In genomic region chr1:29236743-29236992, GRCh38 we compare ENCODE assay signal across 8 cellular contexts. TPM values are rescaled to one million over a fixed set of nuclear protein-coding genes. Genes with fewer than 3 reads are reported as not detected.
A peak's percentile ranks its signal among the peaks of the same experiment; 100 is the strongest.
DNase-seq lines count a peak whose midpoint lies in the region; ATAC-seq and TF ChIP-seq lines count a peak whose summit lies in the region.

No MANE protein-coding gene starts in this region.

- peaks cover 0 to 28% of the 10 kb centered on the region in 2 donors for H3K4me1 ChIP-seq in left lung
- H3K4me1 ChIP-seq in testis: peaks cover 13% of the 10 kb centered on the region

- H3K9me3 ChIP-seq in left lung: no peaks in the 10 kb centered on the region
- H3K9me3 ChIP-seq in testis: no peaks in the 10 kb centered on the region

- DNase-seq in activated CD4-positive, alpha-beta T cell treated with anti-CD3 and anti-CD28 coated beads for 36 hours: no peak
- no peak for DNase-seq in activated CD4-positive, alpha-beta T cell treated with anti-CD3 and anti-CD28 coated beads for 48 hours
- DNase-seq in activated T-helper 2 cell treated with anti-CD3 and anti-CD28 coated beads, Interferon-gamma antibody, Interleukin-2, Interleukin-4, amounts not matched to agents 10 μg/mL and 5 μg/mL and 100 μg/mL, durations not matched to agents 14 hours and 24 hours and 36 hours (ENCODE audit: low spot score): no peak
- DNase-seq in left lung (no peak), testis (no peak), SKM-1 (lab: John Stamatoyannopoulos, UW; ENCODE audit: unreplicated experiment) (no peak), NCI-H748 treated with DMSO at 0.1 percent for 48 hours (lab: John Stamatoyannopoulos, UW) (no peak)

- H3K4me3 Mint-ChIP-seq in activated CD4-positive, alpha-beta T cell treated with anti-CD3 and anti-CD28 coated beads for 36 hours: peak overlapping the region; percentile 63
- H3K4me3 Mint-ChIP-seq in activated T-helper 2 cell treated with anti-CD3 and anti-CD28 coated beads, Interferon-gamma antibody, Interleukin-2, Interleukin-4, amounts not matched to agents 10 μg/mL and 5 μg/mL and 100 μg/mL, durations not matched to agents 14 hours and 24 hours and 36 hours (ENCODE audit: low read depth): peak overlapping the region; percentile 76

- no peak overlapping the region for H3K27ac Mint-ChIP-seq in activated CD4-positive, alpha-beta T cell treated with anti-CD3 and anti-CD28 coated beads for 36 hours
- peak overlapping the region; percentile 2 for H3K27ac Mint-ChIP-seq in activated T-helper 2 cell treated with anti-CD3 and anti-CD28 coated beads, Interferon-gamma antibody, Interleukin-2, Interleukin-4, amounts not matched to agents 10 μg/mL and 5 μg/mL and 100 μg/mL, durations not matched to agents 14 hours and 24 hours and 36 hours

- H3K4me1 Mint-ChIP-seq in activated CD4-positive, alpha-beta T cell treated with anti-CD3 and anti-CD28 coated beads for 36 hours: peaks cover 12% of the 10 kb centered on the region
- peaks cover 12% of the 10 kb centered on the region for H3K4me1 Mint-ChIP-seq in activated T-helper 2 cell treated with anti-CD3 and anti-CD28 coated beads, Interferon-gamma antibody, Interleukin-2, Interleukin-4, amounts not matched to agents 10 μg/mL and 5 μg/mL and 100 μg/mL, durations not matched to agents 14 hours and 24 hours and 36 hours (ENCODE audit: low read depth)

- H3K27me3 Mint-ChIP-seq in activated CD4-positive, alpha-beta T cell treated with anti-CD3 and anti-CD28 coated beads for 36 hours: peaks cover 49% of the 10 kb centered on the region
- peaks cover 57% of the 10 kb centered on the region for H3K27me3 Mint-ChIP-seq in activated T-helper 2 cell treated with anti-CD3 and anti-CD28 coated beads, Interferon-gamma antibody, Interleukin-2, Interleukin-4, amounts not matched to agents 10 μg/mL and 5 μg/mL and 100 μg/mL, durations not matched to agents 14 hours and 24 hours and 36 hours (ENCODE audit: low read depth)

- H3K4me3 ChIP-seq in left lung (peak overlapping the region; percentile 52 to 55), testis (peak overlapping the region; percentile 62 to 65)

- POLR2A ChIA-PET in activated CD4-positive, alpha-beta T cell treated with anti-CD3 and anti-CD28 coated beads for 36 hours (lab: Charles Lee): no interaction called here

- intact Hi-C loops in activated CD4-positive, alpha-beta T cell treated with anti-CD3 and anti-CD28 coated beads for 36 hours (cut with DNase I, micrococcal nuclease): loop anchor here (1.0 to 10.0 kb wide), 12 partner anchors 23 to 1828 kb away; partner anchors contain the start of gene PUM1 (in 1 of the 2)
- intact Hi-C loops in activated T-helper 2 cell treated with anti-CD3 and anti-CD28 coated beads, Interferon-gamma antibody, Interleukin-2, Interleukin-4, amounts not matched to agents 10 μg/mL and 5 μg/mL and 100 μg/mL, durations not matched to agents 14 hours and 24 hours and 36 hours (cut with micrococcal nuclease): loop anchor here (2.0 to 10.0 kb wide), 3 partner anchors 471 to 1478 kb away; no protein-coding TSS in a partner anchor
- intact Hi-C loops in left lung (cut with DNase I): no loop called here
- intact Hi-C loops in testis (cut with DNase I; ENCODE audit: low total_unique reads): no loop called here

- H3K27ac ChIP-seq in left lung (peak overlapping the region; percentile 63 to 65), testis (no peak overlapping the region)

- 0 to 1% methylated on average over 19 to 21 of the region's 21 CpGs for WGBS in testis, 2 donors

- H3K36me3 Mint-ChIP-seq in activated CD4-positive, alpha-beta T cell treated with anti-CD3 and anti-CD28 coated beads for 36 hours (ENCODE audit: low read depth): no peaks in the 10 kb centered on the region
- H3K36me3 Mint-ChIP-seq in activated T-helper 2 cell treated with anti-CD3 and anti-CD28 coated beads, Interferon-gamma antibody, Interleukin-2, Interleukin-4, amounts not matched to agents 10 μg/mL and 5 μg/mL and 100 μg/mL, durations not matched to agents 14 hours and 24 hours and 36 hours (ENCODE audit: low read depth): no peaks in the 10 kb centered on the region

- no peaks in the 10 kb centered on the region for H3K36me3 ChIP-seq in left lung
- H3K36me3 ChIP-seq in testis (ENCODE audit: low read depth, missing control alignments): no peaks in the 10 kb centered on the region

- CTCF ChIA-PET in activated CD4-positive, alpha-beta T cell treated with anti-CD3 and anti-CD28 coated beads for 36 hours (lab: Charles Lee): interaction anchor here (0.7 to 1.3 kb wide), 3 partner anchors 10 to 54 kb away, joined by 3 read pairs; no protein-coding TSS in a partner anchor

- no peak for ATAC-seq in activated CD4-positive, alpha-beta T cell treated with anti-CD3 and anti-CD28 coated beads for 36 hours
- no peak for ATAC-seq in left lung
- ATAC-seq in GM18861 (IDR thresholded peaks at IDR 0.05; ENCODE audit: unreplicated experiment): no peak

- TF ChIP-seq POLR2A in testis (IDR thresholded peaks at IDR 0.05): no peak

- H3K9me3 Mint-ChIP-seq in activated CD4-positive, alpha-beta T cell treated with anti-CD3 and anti-CD28 coated beads for 36 hours (ENCODE audit: low read depth): no peaks in the 10 kb centered on the region
- H3K9me3 Mint-ChIP-seq in activated T-helper 2 cell treated with anti-CD3 and anti-CD28 coated beads, Interferon-gamma antibody, Interleukin-2, Interleukin-4, amounts not matched to agents 10 μg/mL and 5 μg/mL and 100 μg/mL, durations not matched to agents 14 hours and 24 hours and 36 hours: no peaks in the 10 kb centered on the region

- H3K27me3 ChIP-seq in left lung: peaks cover 0 to 59% of the 10 kb centered on the region in 2 donors
- no peaks in the 10 kb centered on the region for H3K27me3 ChIP-seq in testis

- TF ChIP-seq CTCF in left lung (IDR thresholded peaks at IDR 0.05) (no peak), testis (IDR thresholded peaks at IDR 0.05) (no peak)

RNA-seq across cellular contexts. Expression of gene PTPRU, which starts 0.3 kb away (rescaled TPM):
- total RNA-seq in activated CD4-positive, alpha-beta T cell treated with anti-CD3 and anti-CD28 coated beads for 36 hours: under 1 TPM; 0.37 to 0.89 TPM
- 0.30 and 0.37 TPM in 2 replicates for total RNA-seq in activated T-helper 2 cell treated with anti-CD3 and anti-CD28 coated beads, Interferon-gamma antibody, Interleukin-2, Interleukin-4, amounts not matched to agents 10 μg/mL and 5 μg/mL and 100 μg/mL, durations not matched to agents 14 hours and 24 hours and 36 hours
- 10 to 100 TPM; 28.8 to 45.4 TPM for total RNA-seq in left lung
- 10 to 100 TPM; 21.7 to 39.1 TPM for total RNA-seq in testis
- polyA plus RNA-seq in testis (ENCODE audit: insufficient read depth, low read depth, low replicate concordance): 13.3 TPM

RNA-seq across cellular contexts. Expression of gene MECR, which starts 5.9 kb away (rescaled TPM):
- 10 to 100 TPM; 41.3 to 43.1 TPM for total RNA-seq in activated CD4-positive, alpha-beta T cell treated with anti-CD3 and anti-CD28 coated beads for 36 hours
- total RNA-seq in activated T-helper 2 cell treated with anti-CD3 and anti-CD28 coated beads, Interferon-gamma antibody, Interleukin-2, Interleukin-4, amounts not matched to agents 10 μg/mL and 5 μg/mL and 100 μg/mL, durations not matched to agents 14 hours and 24 hours and 36 hours: 33.0 and 34.6 TPM in 2 replicates
- total RNA-seq in left lung (10 to 100 TPM; 19.2 to 20.6 TPM), testis (10 to 100 TPM; 37.3 to 38.9 TPM)
- 33.7 TPM for polyA plus RNA-seq in testis (ENCODE audit: insufficient read depth, low read depth, low replicate concordance)

RNA-seq across cellular contexts. Expression of gene SRSF4, which starts 55.0 kb away (rescaled TPM):
- total RNA-seq in activated CD4-positive, alpha-beta T cell treated with anti-CD3 and anti-CD28 coated beads for 36 hours: 100 to 1,000 TPM; 129 to 147 TPM
- total RNA-seq in activated T-helper 2 cell treated with anti-CD3 and anti-CD28 coated beads, Interferon-gamma antibody, Interleukin-2, Interleukin-4, amounts not matched to agents 10 μg/mL and 5 μg/mL and 100 μg/mL, durations not matched to agents 14 hours and 24 hours and 36 hours: 145 TPM in 2 replicates
- total RNA-seq in left lung (10 to 100 TPM; 66.0 to 70.0 TPM), testis (10 to 100 TPM; 77.1 to 81.7 TPM)
- polyA plus RNA-seq in testis (ENCODE audit: insufficient read depth, low read depth, low replicate concordance): 63.2 TPM

Comparison
In these comparisons a context has a peak if more than half of its experiments do, and no peak if none do; other contexts are left out.
1. H3K27ac ChIP-seq: peak in left lung (2 of 2); none in testis (0 of 2).
2. RNA of gene PTPRU, which starts 0.3 kb away (total RNA-seq): 28.8 to 45.4 TPM in left lung and 21.7 to 39.1 TPM in testis; 0.37 to 0.89 TPM in activated CD4-positive, alpha-beta T cell treated with anti-CD3 and anti-CD28 coated beads for 36 hours and 0.30 to 0.37 TPM in activated T-helper 2 cell treated with anti-CD3 and anti-CD28 coated beads, Interferon-gamma antibody, Interleukin-2, Interleukin-4, amounts not matched to agents 10 μg/mL and 5 μg/mL and 100 μg/mL, durations not matched to agents 14 hours and 24 hours and 36 hours; every median in the first group is over 10 times any median in the second.
3. intact Hi-C loops: an anchor here in activated CD4-positive, alpha-beta T cell treated with anti-CD3 and anti-CD28 coated beads for 36 hours (1.0 to 10.0 kb wide) and activated T-helper 2 cell treated with anti-CD3 and anti-CD28 coated beads, Interferon-gamma antibody, Interleukin-2, Interleukin-4, amounts not matched to agents 10 μg/mL and 5 μg/mL and 100 μg/mL, durations not matched to agents 14 hours and 24 hours and 36 hours (2.0 to 10.0 kb wide); none called in left lung and testis.